In genomic region chr15:75453703-75454470, GRCh38 we compare ENCODE assay signal across 1 cellular context.
TF ChIP-seq lines count a peak whose summit lies in the region.

No MANE protein-coding gene starts in this region.

TF ChIP-seq in HepG2, 621 proteins besides CTCF, POLR2A, EP300 and RAD21 (continued from another document and continues in another):
- TF ChIP-seq, protein P1, sequence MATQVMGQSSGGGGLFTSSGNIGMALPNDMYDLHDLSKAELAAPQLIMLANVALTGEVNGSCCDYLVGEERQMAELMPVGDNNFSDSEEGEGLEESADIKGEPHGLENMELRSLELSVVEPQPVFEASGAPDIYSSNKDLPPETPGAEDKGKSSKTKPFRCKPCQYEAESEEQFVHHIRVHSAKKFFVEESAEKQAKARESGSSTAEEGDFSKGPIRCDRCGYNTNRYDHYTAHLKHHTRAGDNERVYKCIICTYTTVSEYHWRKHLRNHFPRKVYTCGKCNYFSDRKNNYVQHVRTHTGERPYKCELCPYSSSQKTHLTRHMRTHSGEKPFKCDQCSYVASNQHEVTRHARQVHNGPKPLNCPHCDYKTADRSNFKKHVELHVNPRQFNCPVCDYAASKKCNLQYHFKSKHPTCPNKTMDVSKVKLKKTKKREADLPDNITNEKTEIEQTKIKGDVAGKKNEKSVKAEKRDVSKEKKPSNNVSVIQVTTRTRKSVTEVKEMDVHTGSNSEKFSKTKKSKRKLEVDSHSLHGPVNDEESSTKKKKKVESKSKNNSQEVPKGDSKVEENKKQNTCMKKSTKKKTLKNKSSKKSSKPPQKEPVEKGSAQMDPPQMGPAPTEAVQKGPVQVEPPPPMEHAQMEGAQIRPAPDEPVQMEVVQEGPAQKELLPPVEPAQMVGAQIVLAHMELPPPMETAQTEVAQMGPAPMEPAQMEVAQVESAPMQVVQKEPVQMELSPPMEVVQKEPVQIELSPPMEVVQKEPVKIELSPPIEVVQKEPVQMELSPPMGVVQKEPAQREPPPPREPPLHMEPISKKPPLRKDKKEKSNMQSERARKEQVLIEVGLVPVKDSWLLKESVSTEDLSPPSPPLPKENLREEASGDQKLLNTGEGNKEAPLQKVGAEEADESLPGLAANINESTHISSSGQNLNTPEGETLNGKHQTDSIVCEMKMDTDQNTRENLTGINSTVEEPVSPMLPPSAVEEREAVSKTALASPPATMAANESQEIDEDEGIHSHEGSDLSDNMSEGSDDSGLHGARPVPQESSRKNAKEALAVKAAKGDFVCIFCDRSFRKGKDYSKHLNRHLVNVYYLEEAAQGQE (IDR thresholded peaks at IDR 0.05; ENCODE audit: borderline replicate concordance in 1 of 2, low read depth in 1 of 2, low read length in 2 of 2): peak in 1 of 2 experiments; percentile 49; a peak in 1 of 4 replicates
- TF ChIP-seq FOXP1 (IDR thresholded peaks at IDR 0.05): no peak
- TF ChIP-seq FOXP1 (CRISPR knock-in tag; IDR thresholded peaks at IDR 0.05): no peak
- TF ChIP-seq AHDC1 (CRISPR knock-in tag; IDR thresholded peaks at IDR 0.05; ENCODE audit: borderline replicate concordance): no peak
- no peak for TF ChIP-seq ZNF660 (CRISPR knock-in tag; IDR thresholded peaks at IDR 0.05; ENCODE audit: borderline replicate concordance, low read depth)
- 0 out of 2 replicates have a peak, but pooled peaks have one; percentile 35 for TF ChIP-seq ZNF543 (CRISPR knock-in tag; IDR thresholded peaks at IDR 0.05)
- TF ChIP-seq ZNF335 (CRISPR knock-in tag; IDR thresholded peaks at IDR 0.05): no peak
- no peak for TF ChIP-seq ADNP (CRISPR knock-in tag; IDR thresholded peaks at IDR 0.05)
- TF ChIP-seq KAT8 (CRISPR knock-in tag; IDR thresholded peaks at IDR 0.05): peak; percentile 70; the same call in 1 of the 2 replicates
- TF ChIP-seq, protein P2, sequence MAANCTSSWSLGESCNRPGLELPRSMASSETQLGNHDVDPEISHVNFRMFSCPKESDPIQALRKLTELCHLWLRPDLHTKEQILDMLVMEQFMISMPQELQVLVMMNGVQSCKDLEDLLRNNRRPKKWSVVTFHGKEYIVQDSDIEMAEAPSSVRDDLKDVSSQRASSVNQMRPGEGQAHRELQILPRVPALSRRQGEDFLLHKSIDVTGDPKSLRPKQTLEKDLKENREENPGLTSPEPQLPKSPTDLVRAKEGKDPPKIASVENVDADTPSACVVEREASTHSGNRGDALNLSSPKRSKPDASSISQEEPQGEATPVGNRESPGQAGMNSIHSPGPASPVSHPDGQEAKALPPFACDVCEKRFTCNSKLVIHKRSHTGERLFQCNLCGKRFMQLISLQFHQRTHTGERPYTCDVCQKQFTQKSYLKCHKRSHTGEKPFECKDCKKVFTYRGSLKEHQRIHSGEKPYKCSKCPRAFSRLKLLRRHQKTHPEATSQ (CRISPR knock-in tag; IDR thresholded peaks at IDR 0.05; ENCODE audit: borderline replicate concordance): 0 out of 2 replicates have a peak, but pooled peaks have one; percentile 41
- TF ChIP-seq TAF1 (CRISPR knock-in tag; IDR thresholded peaks at IDR 0.05): peak; percentile 73; the same call in 1 of the 2 replicates
- TF ChIP-seq, protein P3, sequence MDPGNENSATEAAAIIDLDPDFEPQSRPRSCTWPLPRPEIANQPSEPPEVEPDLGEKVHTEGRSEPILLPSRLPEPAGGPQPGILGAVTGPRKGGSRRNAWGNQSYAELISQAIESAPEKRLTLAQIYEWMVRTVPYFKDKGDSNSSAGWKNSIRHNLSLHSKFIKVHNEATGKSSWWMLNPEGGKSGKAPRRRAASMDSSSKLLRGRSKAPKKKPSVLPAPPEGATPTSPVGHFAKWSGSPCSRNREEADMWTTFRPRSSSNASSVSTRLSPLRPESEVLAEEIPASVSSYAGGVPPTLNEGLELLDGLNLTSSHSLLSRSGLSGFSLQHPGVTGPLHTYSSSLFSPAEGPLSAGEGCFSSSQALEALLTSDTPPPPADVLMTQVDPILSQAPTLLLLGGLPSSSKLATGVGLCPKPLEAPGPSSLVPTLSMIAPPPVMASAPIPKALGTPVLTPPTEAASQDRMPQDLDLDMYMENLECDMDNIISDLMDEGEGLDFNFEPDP (CRISPR knock-in tag; conservative IDR thresholded peaks at IDR 0.05): no peak
- TF ChIP-seq, protein P4, sequence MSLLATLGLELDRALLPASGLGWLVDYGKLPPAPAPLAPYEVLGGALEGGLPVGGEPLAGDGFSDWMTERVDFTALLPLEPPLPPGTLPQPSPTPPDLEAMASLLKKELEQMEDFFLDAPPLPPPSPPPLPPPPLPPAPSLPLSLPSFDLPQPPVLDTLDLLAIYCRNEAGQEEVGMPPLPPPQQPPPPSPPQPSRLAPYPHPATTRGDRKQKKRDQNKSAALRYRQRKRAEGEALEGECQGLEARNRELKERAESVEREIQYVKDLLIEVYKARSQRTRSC (CRISPR knock-in tag; IDR thresholded peaks at IDR 0.05; ENCODE audit: low read depth): no peak
- no peak for TF ChIP-seq ESRRA (CRISPR knock-in tag; IDR thresholded peaks at IDR 0.05; ENCODE audit: low read depth)
- no peak for TF ChIP-seq ZZZ3 (CRISPR knock-in tag; IDR thresholded peaks at IDR 0.05; ENCODE audit: borderline replicate concordance)
- TF ChIP-seq, protein P5, sequence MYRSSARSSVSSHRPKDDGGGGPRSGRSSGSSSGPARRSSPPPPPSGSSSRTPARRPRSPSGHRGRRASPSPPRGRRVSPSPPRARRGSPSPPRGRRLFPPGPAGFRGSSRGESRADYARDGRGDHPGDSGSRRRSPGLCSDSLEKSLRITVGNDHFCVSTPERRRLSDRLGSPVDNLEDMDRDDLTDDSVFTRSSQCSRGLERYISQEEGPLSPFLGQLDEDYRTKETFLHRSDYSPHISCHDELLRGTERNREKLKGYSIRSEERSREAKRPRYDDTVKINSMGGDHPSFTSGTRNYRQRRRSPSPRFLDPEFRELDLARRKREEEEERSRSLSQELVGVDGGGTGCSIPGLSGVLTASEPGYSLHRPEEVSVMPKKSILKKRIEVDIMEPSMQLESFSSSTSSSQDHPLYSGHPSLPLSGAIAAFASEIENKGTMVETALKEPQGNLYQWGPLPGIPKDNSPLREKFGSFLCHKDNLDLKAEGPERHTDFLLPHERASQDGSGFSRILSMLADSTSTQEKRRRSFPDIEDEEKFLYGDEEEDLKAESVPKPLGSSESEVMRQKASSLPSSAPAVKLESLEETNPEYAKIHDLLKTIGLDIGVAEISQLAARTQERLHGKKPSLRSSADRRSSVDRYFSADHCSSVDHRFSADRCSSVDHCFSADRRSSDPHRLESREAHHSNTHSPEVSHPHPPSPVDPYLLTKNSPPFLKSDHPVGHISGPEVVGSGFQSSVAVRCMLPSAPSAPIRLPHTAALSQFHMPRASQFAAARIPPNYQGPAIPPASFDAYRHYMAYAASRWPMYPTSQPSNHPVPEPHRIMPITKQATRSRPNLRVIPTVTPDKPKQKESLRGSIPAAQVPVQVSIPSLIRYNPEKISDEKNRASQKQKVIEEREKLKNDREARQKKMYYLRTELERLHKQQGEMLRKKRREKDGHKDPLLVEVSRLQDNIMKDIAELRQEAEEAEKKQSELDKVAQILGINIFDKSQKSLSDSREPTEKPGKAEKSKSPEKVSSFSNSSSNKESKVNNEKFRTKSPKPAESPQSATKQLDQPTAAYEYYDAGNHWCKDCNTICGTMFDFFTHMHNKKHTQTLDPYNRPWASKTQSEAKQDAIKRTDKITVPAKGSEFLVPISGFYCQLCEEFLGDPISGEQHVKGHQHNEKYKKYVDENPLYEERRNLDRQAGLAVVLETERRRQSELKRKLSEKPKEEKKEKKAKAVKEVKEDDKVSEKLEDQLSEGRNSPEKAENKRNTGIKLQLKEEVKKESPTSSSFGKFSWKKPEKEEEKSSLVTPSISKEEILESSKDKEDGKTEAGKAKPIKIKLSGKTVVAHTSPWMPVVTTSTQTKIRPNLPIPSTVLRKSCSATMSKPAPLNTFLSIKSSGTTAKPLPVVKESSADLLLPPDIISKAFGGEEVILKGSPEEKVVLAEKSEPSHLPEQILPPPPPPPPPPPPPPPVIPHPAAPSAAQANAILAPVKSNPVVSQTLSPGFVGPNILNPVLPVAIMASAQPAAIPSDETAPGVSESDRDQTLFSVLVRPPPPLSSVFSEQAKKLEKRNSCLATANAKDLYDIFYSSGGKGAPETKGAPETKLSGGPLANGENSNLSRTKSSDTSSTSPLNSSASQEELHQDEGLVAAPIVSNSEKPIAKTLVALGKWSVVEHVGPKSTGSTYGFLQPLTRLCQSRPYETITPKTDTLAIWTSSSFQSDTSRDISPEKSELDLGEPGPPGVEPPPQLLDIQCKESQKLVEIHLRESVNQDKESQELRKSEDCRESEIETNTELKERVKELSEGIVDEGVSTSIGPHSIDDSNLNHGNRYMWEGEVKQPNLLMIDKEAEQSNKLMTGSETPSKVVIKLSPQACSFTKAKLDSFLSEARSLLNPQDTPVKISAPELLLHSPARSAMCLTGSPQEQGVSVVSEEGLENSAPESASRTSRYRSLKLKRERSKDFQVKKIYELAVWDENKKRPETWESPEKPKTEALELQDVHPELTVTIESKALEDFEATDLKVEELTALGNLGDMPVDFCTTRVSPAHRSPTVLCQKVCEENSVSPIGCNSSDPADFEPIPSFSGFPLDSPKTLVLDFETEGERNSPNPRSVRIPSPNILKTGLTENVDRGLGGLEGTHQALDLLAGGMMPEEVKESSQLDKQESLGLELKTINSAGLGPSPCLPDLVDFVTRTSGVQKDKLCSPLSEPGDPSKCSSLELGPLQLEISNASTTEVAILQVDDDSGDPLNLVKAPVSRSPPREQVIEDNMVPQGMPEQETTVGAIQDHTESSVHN (CRISPR knock-in tag; IDR thresholded peaks at IDR 0.05): no peak
- TF ChIP-seq ZSCAN30 (CRISPR knock-in tag; IDR thresholded peaks at IDR 0.05): no peak
- no peak for TF ChIP-seq ZNF513 (CRISPR knock-in tag; conservative IDR thresholded peaks at IDR 0.05)
- TF ChIP-seq ZNF274 (CRISPR knock-in tag; IDR thresholded peaks at IDR 0.05): peak; percentile 95
- no peak for TF ChIP-seq MTF1 (CRISPR knock-in tag; IDR thresholded peaks at IDR 0.05)
- TF ChIP-seq ZBTB20 (CRISPR knock-in tag; IDR thresholded peaks at IDR 0.05; ENCODE audit: borderline replicate concordance, low read depth): peak; percentile 82; the same call in 1 of the 2 replicates
- TF ChIP-seq EZH2 (conservative IDR thresholded peaks at IDR 0.05; ENCODE audit: low read depth, low read length): no peak
- no peak for TF ChIP-seq CHCHD3 (CRISPR knock-in tag; IDR thresholded peaks at IDR 0.05)
- no peak for TF ChIP-seq WIZ (CRISPR knock-in tag; IDR thresholded peaks at IDR 0.05)
- TF ChIP-seq, protein P6, sequence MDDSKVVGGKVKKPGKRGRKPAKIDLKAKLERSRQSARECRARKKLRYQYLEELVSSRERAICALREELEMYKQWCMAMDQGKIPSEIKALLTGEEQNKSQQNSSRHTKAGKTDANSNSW (CRISPR knock-in tag; IDR thresholded peaks at IDR 0.05; ENCODE audit: borderline replicate concordance): no peak
- TF ChIP-seq BRD4 (CRISPR knock-in tag; IDR thresholded peaks at IDR 0.05): 0 out of 2 replicates have a peak, but pooled peaks have one; percentile 22
- TF ChIP-seq ZSCAN20 (CRISPR knock-in tag; IDR thresholded peaks at IDR 0.05; ENCODE audit: borderline replicate concordance): no peak
- TF ChIP-seq ZNF747 (CRISPR knock-in tag; IDR thresholded peaks at IDR 0.05; ENCODE audit: borderline replicate concordance): no peak; the same call in 1 of the 2 replicates
- TF ChIP-seq MEIS1 (CRISPR knock-in tag; IDR thresholded peaks at IDR 0.05; ENCODE audit: borderline replicate concordance): no peak
- peak; percentile 51 for TF ChIP-seq NCOA2 (CRISPR knock-in tag; IDR thresholded peaks at IDR 0.05)
- no peak for TF ChIP-seq PRPF4 (IDR thresholded peaks at IDR 0.05; ENCODE audit: low read depth, low read length, poor library complexity, severe bottlenecking)
- TF ChIP-seq ZNF24 (IDR thresholded peaks at IDR 0.05): no peak
